In the genomic region with DNA sequence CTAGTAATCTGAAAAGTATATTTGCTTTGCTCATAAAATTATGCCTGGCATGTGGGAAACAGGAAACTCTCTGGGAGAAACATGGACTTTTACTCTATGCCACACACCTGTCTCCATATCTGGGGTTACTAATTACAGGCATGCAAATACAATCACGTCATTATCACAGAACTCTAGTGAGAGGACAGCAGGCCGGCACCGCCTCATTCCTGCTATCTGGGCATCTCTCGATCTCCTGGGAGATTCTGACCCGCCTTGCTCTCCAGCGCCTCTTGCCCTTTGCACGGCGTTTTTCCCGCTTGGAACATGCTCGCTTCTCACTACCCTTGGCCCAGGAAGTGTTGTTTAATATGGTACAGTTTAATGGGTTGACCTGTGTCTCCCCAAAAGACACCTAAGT, we compare ENCODE assay signal across 23 cellular contexts.
"Had no signal": no experiment of that assay in that cellular context is flagged by ENCODE, and none has a peak within 500 bp of the region (broad histone marks: within the 10 kb centered on the region; RNA-seq: fewer than 3 reads in every experiment).

No MANE protein-coding gene starts in this region.

- H3K27ac Mint-ChIP-seq: activated B cell treated with CpG ODN at 0.5 μM for 24 hours; activated CD4-positive, alpha-beta memory T cell treated with anti-CD3 and anti-CD28 coated beads, Interleukin-2, amount 10 ng/mL, durations not matched to agents 7 days and 5 days; activated CD8-positive, alpha-beta memory T cell treated with anti-CD3 and anti-CD28 coated beads, Interleukin-2, amount 10 ng/mL, durations not matched to agents 7 days and 5 days; activated naive CD8-positive, alpha-beta T cell; endodermal cell; mesothelial cell of epicardium; naive B cell; neural progenitor cell had no signal

- H3K4me1 Mint-ChIP-seq: activated B cell treated with CpG ODN at 0.5 μM for 24 hours; activated CD4-positive, alpha-beta memory T cell treated with anti-CD3 and anti-CD28 coated beads, Interleukin-2, amount 10 ng/mL, durations not matched to agents 7 days and 5 days; activated CD8-positive, alpha-beta memory T cell treated with anti-CD3 and anti-CD28 coated beads, Interleukin-2, amount 10 ng/mL, durations not matched to agents 7 days and 5 days; endodermal cell; mesothelial cell of epicardium; naive B cell; neural progenitor cell; stimulated activated naive CD8-positive, alpha-beta T cell treated with anti-CD3 and anti-CD28 coated beads, Interleukin-15, amount 100 ng/mL, for 72 hours had no signal

- H3K36me3 Mint-ChIP-seq: activated CD8-positive, alpha-beta memory T cell treated with anti-CD3 and anti-CD28 coated beads, Interleukin-2, amount 10 ng/mL, durations not matched to agents 7 days and 5 days; activated naive CD8-positive, alpha-beta T cell had no signal

- H3K4me1 ChIP-seq: neural progenitor cell, prostate gland, testis, upper lobe of right lung had no signal

- H3K9me3 Mint-ChIP-seq: activated B cell treated with CpG ODN at 0.5 μM for 24 hours; activated CD4-positive, alpha-beta memory T cell treated with anti-CD3 and anti-CD28 coated beads, Interleukin-2, amount 10 ng/mL, durations not matched to agents 7 days and 5 days; endodermal cell; mesothelial cell of epicardium; naive B cell; neural progenitor cell; stimulated activated naive CD8-positive, alpha-beta T cell treated with anti-CD3 and anti-CD28 coated beads, Interleukin-15, amount 100 ng/mL, for 72 hours had no signal

- H3K36me3 ChIP-seq: neural progenitor cell, prostate gland had no signal

- H3K27me3 ChIP-seq: dorsolateral prefrontal cortex, foreskin keratinocyte, neural progenitor cell, right atrium auricular region, testis, upper lobe of right lung had no signal

- H3K4me3 Mint-ChIP-seq: activated B cell treated with CpG ODN at 0.5 μM for 24 hours; activated CD4-positive, alpha-beta memory T cell treated with anti-CD3 and anti-CD28 coated beads, Interleukin-2, amount 10 ng/mL, durations not matched to agents 7 days and 5 days; activated CD8-positive, alpha-beta memory T cell treated with anti-CD3 and anti-CD28 coated beads, Interleukin-2, amount 10 ng/mL, durations not matched to agents 7 days and 5 days; activated naive CD8-positive, alpha-beta T cell; endodermal cell; mesothelial cell of epicardium; naive B cell; neural progenitor cell; stimulated activated naive CD8-positive, alpha-beta T cell treated with anti-CD3 and anti-CD28 coated beads, Interleukin-15, amount 100 ng/mL, for 72 hours had no signal

- H3K27ac ChIP-seq: dorsolateral prefrontal cortex, epithelial cell of prostate, foreskin keratinocyte, neural progenitor cell, prostate gland, right atrium auricular region, skin epidermis, testis, upper lobe of right lung had no signal

- H3K4me3 ChIP-seq: dorsolateral prefrontal cortex, neural progenitor cell, prostate gland, right atrium auricular region, skin epidermis, testis, upper lobe of right lung had no signal

- H3K27me3 Mint-ChIP-seq: activated B cell treated with CpG ODN at 0.5 μM for 24 hours; activated CD4-positive, alpha-beta memory T cell treated with anti-CD3 and anti-CD28 coated beads, Interleukin-2, amount 10 ng/mL, durations not matched to agents 7 days and 5 days; activated CD8-positive, alpha-beta memory T cell treated with anti-CD3 and anti-CD28 coated beads, Interleukin-2, amount 10 ng/mL, durations not matched to agents 7 days and 5 days; activated naive CD8-positive, alpha-beta T cell; naive B cell; stimulated activated naive CD8-positive, alpha-beta T cell treated with anti-CD3 and anti-CD28 coated beads, Interleukin-15, amount 100 ng/mL, for 72 hours had no signal

- DNase-seq: activated B cell treated with CpG ODN at 0.5 μM for 24 hours; activated CD4-positive, alpha-beta memory T cell treated with anti-CD3 and anti-CD28 coated beads, Interleukin-2, amount 10 ng/mL, durations not matched to agents 7 days and 5 days; activated CD4-positive, alpha-beta T cell treated with anti-CD3 and anti-CD28 coated beads for 4 hours; activated CD8-positive, alpha-beta memory T cell treated with anti-CD3 and anti-CD28 coated beads, Interleukin-2, amount 10 ng/mL, durations not matched to agents 7 days and 5 days; amniotic stem cell; dorsolateral prefrontal cortex; endodermal cell; foreskin keratinocyte; naive B cell; stimulated activated CD4-positive, alpha-beta T cell treated with anti-CD3 and anti-CD28 coated beads, Interleukin-15, amount 100 ng/mL, for 24 hours; stimulated activated CD4-positive, alpha-beta T cell treated with anti-CD3 and anti-CD28 coated beads, Interleukin-2, amount 100 ng/mL, for 48 hours; stimulated activated naive CD8-positive, alpha-beta T cell treated with anti-CD3 and anti-CD28 coated beads, Interleukin-15, amount 100 ng/mL, for 72 hours; SW 1271; testis; upper lobe of right lung had no signal

- ATAC-seq: activated CD8-positive, alpha-beta memory T cell treated with anti-CD3 and anti-CD28 coated beads, Interleukin-2, amount 10 ng/mL, durations not matched to agents 7 days and 5 days; foreskin keratinocyte; left lobe of liver; stimulated activated naive CD8-positive, alpha-beta T cell treated with anti-CD3 and anti-CD28 coated beads, Interleukin-15, amount 100 ng/mL, for 72 hours; upper lobe of right lung had no signal

- H3K9me3 ChIP-seq: prostate gland, right atrium auricular region, testis, upper lobe of right lung had no signal
